ENCODE assay signal across 19 cellular contexts in genomic region chr16:86490859-86491642, GRCh38. TPM values are rescaled to one million over a fixed set of nuclear protein-coding genes. Genes with fewer than 3 reads are reported as not detected.
A peak's percentile ranks its signal among the peaks of the same experiment; 100 is the strongest.
DNase-seq lines count a peak whose midpoint lies in the region; TF ChIP-seq lines count a peak whose summit lies in the region.
"Had no signal": no experiment of that assay in that cellular context is flagged by ENCODE, and none has a peak within 500 bp of the region (broad histone marks: within the 10 kb centered on the region; RNA-seq: fewer than 3 reads in every experiment).

No MANE protein-coding gene starts in this region.

- no peaks in the 10 kb centered on the region for H3K9me3 ChIP-seq in esophagus squamous epithelium
- H3K9me3 ChIP-seq: body of pancreas had no signal

- H3K27ac ChIP-seq in esophagus squamous epithelium = peak overlapping the region; percentile 14 to 95 (median 76)
- H3K27ac ChIP-seq in rectal smooth muscle tissue (ENCODE audit: low read depth, low read length) = peak overlapping the region; percentile 99
- H3K27ac ChIP-seq: BLaER1 treated with 17β-estradiol and CSF1 and Interleukin-3, amounts not matched to agents 10 nM and 100 nM; body of pancreas; RWPE1 had no signal

- H3K4me1 ChIP-seq in esophagus squamous epithelium (peaks cover 0 to 39% (median 5%) of the 10 kb centered on the region in 3 donors), rectal smooth muscle tissue (ENCODE audit: control insufficient read depth, insufficient read depth, low read length) (peaks cover 30% of the 10 kb centered on the region)
- H3K4me1 ChIP-seq: BLaER1 treated with 17β-estradiol and CSF1 and Interleukin-3, amounts not matched to agents 10 nM and 100 nM; body of pancreas had no signal

- TF ChIP-seq POLR2A in esophagus squamous epithelium (IDR thresholded peaks at IDR 0.05) = no peak

- intact Hi-C loops in esophagus squamous epithelium (cut with DNase I) = no loop called here

- H3K36me3 ChIP-seq in esophagus squamous epithelium = peaks cover 0 to 8% (median 0%) of the 10 kb centered on the region in 3 donors
- H3K36me3 ChIP-seq in rectal smooth muscle tissue (ENCODE audit: control insufficient read depth, insufficient read depth, low read length) = no peaks in the 10 kb centered on the region
- H3K36me3 ChIP-seq: BLaER1 treated with 17β-estradiol and CSF1 and Interleukin-3, amounts not matched to agents 10 nM and 100 nM had no signal

- H3K9ac ChIP-seq in rectal smooth muscle tissue (ENCODE audit: low read length) = no peak overlapping the region
- H3K9ac ChIP-seq: BLaER1 treated with 17β-estradiol and CSF1 and Interleukin-3, amounts not matched to agents 10 nM and 100 nM had no signal

- TF ChIP-seq CTCF in esophagus squamous epithelium (IDR thresholded peaks at IDR 0.05) = no peak

- DNase-seq in DMS79 (lab: John Stamatoyannopoulos, UW) (peak; percentile 71), NCI-H69 (lab: John Stamatoyannopoulos, UW) (peak; percentile 2), esophagus squamous epithelium (lab: John Stamatoyannopoulos, UW) (no peak), NCI-H2107 (lab: John Stamatoyannopoulos, UW) (no peak), NCI-H774 (lab: John Stamatoyannopoulos, UW) (no peak), NCI-H524 (lab: John Stamatoyannopoulos, UW) (no peak), HuH-7.5 (ENCODE audit: low spot score) (no peak)
- DNase-seq: activated CD4-positive, CD25-positive, alpha-beta regulatory T cell treated with anti-CD3 and anti-CD28 coated beads, Interleukin-2, amount 50 U/mL, for 72 hours; body of pancreas; DMS153; GOT3; left ventricle myocardium superior; naive thymus-derived CD4-positive, alpha-beta T cell; NCI-H2029 treated with DMSO at 0.1 percent for 48 hours had no signal

- H3K27me3 ChIP-seq in esophagus squamous epithelium = peaks cover 0 to 86% (median 8%) of the 10 kb centered on the region in 4 donors
- peaks cover 3% of the 10 kb centered on the region for H3K27me3 ChIP-seq in rectal smooth muscle tissue (ENCODE audit: control insufficient read depth, insufficient read depth, low read length)

- 54 to 56% methylated on average over 10 to 13 of the region's 13 CpGs for WGBS in esophagus squamous epithelium, 2 donors

- H3K4me3 ChIP-seq in esophagus squamous epithelium (no peak overlapping the region), rectal smooth muscle tissue (ENCODE audit: low read length) (no peak overlapping the region)
- H3K4me3 ChIP-seq: BLaER1 treated with 17β-estradiol and CSF1 and Interleukin-3, amounts not matched to agents 10 nM and 100 nM; body of pancreas had no signal

RNA-seq across cellular contexts. Expression of gene FOXF1, which starts 19.3 kb away (rescaled TPM):
- total RNA-seq in esophagus squamous epithelium = 1 to 10 TPM in 3 of 4 donors, under 1 TPM in 1; 0.76 to 8.6 (median 3.0) TPM
- total RNA-seq: naive thymus-derived CD4-positive, alpha-beta T cell; progenitor cell of endocrine pancreas; T-helper 2 cell treated with Interferon-gamma antibody and Interleukin-4, amounts not matched to agents 100 ng/mL and 5 ng/mL, for 36 hours had no signal

Comparison
In these comparisons a context has a peak if more than half of its experiments do, and no peak if none do; other contexts are left out.
1. DNase-seq: peak in DMS79 (single experiment) and NCI-H69 (single experiment); none in esophagus squamous epithelium (single experiment), NCI-H2107 (single experiment), NCI-H774 (single experiment), NCI-H524 (0 of 2) and HuH-7.5 (single experiment).